In the genomic region with DNA sequence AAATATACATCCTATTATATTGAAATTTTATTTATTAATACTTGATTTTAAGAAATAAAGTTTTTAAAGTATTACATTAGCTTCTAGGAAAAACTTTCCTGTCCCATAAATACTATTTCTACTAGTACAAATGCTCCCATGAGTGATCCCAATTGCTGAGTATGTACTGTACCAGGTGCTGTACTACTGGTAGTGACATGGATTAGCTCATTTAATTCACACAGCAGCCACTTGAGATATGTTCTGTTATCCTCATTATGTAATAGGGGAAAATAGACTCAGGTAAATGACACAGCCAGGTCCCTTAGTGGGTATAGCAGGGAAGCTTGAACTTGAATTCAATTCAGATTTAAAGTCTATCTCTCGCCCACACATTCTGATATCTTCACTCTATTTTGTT, we compare ENCODE assay signal across 20 cellular contexts.
"Had no signal": no experiment of that assay in that cellular context is flagged by ENCODE, and none has a peak within 500 bp of the region (broad histone marks: within the 10 kb centered on the region; RNA-seq: fewer than 3 reads in every experiment).

No MANE protein-coding gene starts in this region.

- H3K4me3 Mint-ChIP-seq: activated naive CD4-positive, alpha-beta T cell treated with anti-CD3 and anti-CD28 coated beads, Interleukin-2, amount 50 U/mL, for 24 hours; dendritic cell treated with granulocyte-macrophage colony-stimulating factor and Interleukin-4, amounts not matched to agents 40 ng/mL and 50 ng/mL, for 4 days; natural killer cell; T-helper 2 cell treated with Interferon-gamma antibody and Interleukin-4, amounts not matched to agents 5 μg/mL and 100 μg/mL, for 36 hours had no signal

- H3K4me3 ChIP-seq: body of pancreas, cardiac muscle cell, prostate gland, upper lobe of left lung had no signal

- H3K36me3 Mint-ChIP-seq: activated naive CD4-positive, alpha-beta T cell treated with anti-CD3 and anti-CD28 coated beads, Interleukin-2, amount 50 U/mL, for 24 hours; natural killer cell had no signal

- H3K27ac Mint-ChIP-seq: activated naive CD4-positive, alpha-beta T cell treated with anti-CD3 and anti-CD28 coated beads, Interleukin-2, amount 50 U/mL, for 24 hours; dendritic cell treated with granulocyte-macrophage colony-stimulating factor and Interleukin-4, amounts not matched to agents 40 ng/mL and 50 ng/mL, for 4 days; natural killer cell; T-helper 2 cell treated with Interferon-gamma antibody and Interleukin-4, amounts not matched to agents 5 μg/mL and 100 μg/mL, for 36 hours had no signal

- H3K27me3 Mint-ChIP-seq: activated naive CD4-positive, alpha-beta T cell treated with anti-CD3 and anti-CD28 coated beads, Interleukin-2, amount 50 U/mL, for 24 hours; dendritic cell treated with granulocyte-macrophage colony-stimulating factor and Interleukin-4, amounts not matched to agents 40 ng/mL and 50 ng/mL, for 4 days had no signal

- ATAC-seq: body of pancreas; natural killer cell; stimulated activated naive CD8-positive, alpha-beta T cell treated with anti-CD3 and anti-CD28 coated beads, Interleukin-15, Interleukin-2, amounts not matched to agents 100 U/mL and 50 U/mL, for 24 hours had no signal

- H3K9me3 ChIP-seq: body of pancreas, prostate gland, upper lobe of left lung had no signal

- H3K27ac ChIP-seq: body of pancreas, cardiac muscle cell, prostate gland, upper lobe of left lung, VCaP had no signal

- H3K4me1 Mint-ChIP-seq: activated naive CD4-positive, alpha-beta T cell treated with anti-CD3 and anti-CD28 coated beads, Interleukin-2, amount 50 U/mL, for 24 hours; natural killer cell had no signal

- H3K36me3 ChIP-seq: cardiac muscle cell, prostate gland, upper lobe of left lung had no signal

- H3K4me1 ChIP-seq: body of pancreas, prostate gland, upper lobe of left lung had no signal

- H3K27me3 ChIP-seq: body of pancreas, upper lobe of left lung had no signal

- DNase-seq: activated CD4-positive, alpha-beta T cell treated with anti-CD3 and anti-CD28 coated beads for 1 hour; activated CD4-positive, alpha-beta T cell treated with anti-CD3 and anti-CD28 coated beads, Interleukin-2, amount 50 U/mL, for 1 hour; activated gamma-delta T cell treated with Interleukin-2 at 50 U/mL for 16 hours; activated T-cell treated with anti-CD3 and anti-CD28 coated beads, Interleukin-2, amount 50 U/mL, for 1 hour; anterior cingulate cortex; body of pancreas; effector CD4-positive, alpha-beta T cell; hippocampal formation; kidney glomerular epithelial cell; midbrain; natural killer cell; stimulated activated CD4-positive, alpha-beta T cell treated with anti-CD3 and anti-CD28 coated beads, Interleukin-4, amount 100 ng/mL, for 24 hours; stimulated activated naive CD8-positive, alpha-beta T cell treated with anti-CD3 and anti-CD28 coated beads, Interleukin-15, Interleukin-2, amounts not matched to agents 100 U/mL and 50 U/mL, for 24 hours; upper lobe of left lung had no signal

- H3K9me3 Mint-ChIP-seq: activated naive CD4-positive, alpha-beta T cell treated with anti-CD3 and anti-CD28 coated beads, Interleukin-2, amount 50 U/mL, for 24 hours; dendritic cell treated with granulocyte-macrophage colony-stimulating factor and Interleukin-4, amounts not matched to agents 40 ng/mL and 50 ng/mL, for 4 days; T-helper 2 cell treated with Interferon-gamma antibody and Interleukin-4, amounts not matched to agents 5 μg/mL and 100 μg/mL, for 36 hours had no signal
